In genomic region chr4:142041788-142042187, GRCh38 we compare ENCODE assay signal across 15 cellular contexts.
DNase-seq lines count a peak whose midpoint lies in the region; ATAC-seq and TF ChIP-seq lines count a peak whose summit lies in the region.
"Had no signal": no experiment of that assay in that cellular context is flagged by ENCODE, and none has a peak within 500 bp of the region (broad histone marks: within the 10 kb centered on the region; RNA-seq: fewer than 3 reads in every experiment).

No MANE protein-coding gene starts in this region.

- CTCF ChIA-PET in activated naive CD4-positive, alpha-beta T cell treated with anti-CD3 and anti-CD28 coated beads for 36 hours (lab: Charles Lee) = interaction anchor here (0.6 kb wide), 2 partner anchors 17 to 714 kb away, joined by 3 to 8 read pairs; no protein-coding TSS in a partner anchor
- CTCF ChIA-PET in CD8-positive, alpha-beta T cell (lab: Charles Lee) = no interaction called here

- POLR2A ChIA-PET in CD8-positive, alpha-beta T cell (lab: Charles Lee) = no interaction called here

- H3K36me3 Mint-ChIP-seq in activated naive CD4-positive, alpha-beta T cell treated with anti-CD3 and anti-CD28 coated beads for 36 hours (ENCODE audit: low read depth) = peaks cover 19% of the 10 kb centered on the region
- H3K36me3 Mint-ChIP-seq in CD4-positive, CD25-positive, alpha-beta regulatory T cell = peaks cover 21% of the 10 kb centered on the region
- peaks cover 33% of the 10 kb centered on the region for H3K36me3 Mint-ChIP-seq in CD8-positive, alpha-beta T cell
- peaks cover 13% of the 10 kb centered on the region for H3K36me3 Mint-ChIP-seq in activated naive CD8-positive, alpha-beta T cell treated with anti-CD3 and anti-CD28 coated beads, Interleukin-2, amount 50 U/mL, for 24 hours (ENCODE audit: low read depth)
- H3K36me3 Mint-ChIP-seq in osteocyte (ENCODE audit: unreplicated experiment) = no peaks in the 10 kb centered on the region

- H3K4me3 Mint-ChIP-seq in activated naive CD4-positive, alpha-beta T cell treated with anti-CD3 and anti-CD28 coated beads for 36 hours = no peak overlapping the region
- no peak overlapping the region for H3K4me3 Mint-ChIP-seq in CD4-positive, CD25-positive, alpha-beta regulatory T cell
- no peak overlapping the region for H3K4me3 Mint-ChIP-seq in CD8-positive, alpha-beta T cell
- no peak overlapping the region for H3K4me3 Mint-ChIP-seq in activated naive CD8-positive, alpha-beta T cell treated with anti-CD3 and anti-CD28 coated beads, Interleukin-2, amount 50 U/mL, for 24 hours
- no peak overlapping the region for H3K4me3 Mint-ChIP-seq in osteocyte (ENCODE audit: unreplicated experiment)
- H3K4me3 Mint-ChIP-seq: CD8-positive, alpha-beta memory T cell; HFFc6 had no signal

- H3K9me3 ChIP-seq in CD4-positive, CD25-positive, alpha-beta regulatory T cell (ENCODE audit: control insufficient read depth in 2 of 2, low read length in 2 of 2) = no peaks in the 10 kb centered on the region
- H3K9me3 ChIP-seq in CD8-positive, alpha-beta T cell (ENCODE audit: low read length) = no peaks in the 10 kb centered on the region
- H3K9me3 ChIP-seq: BLaER1 treated with 17β-estradiol and CSF1 and Interleukin-3, amounts not matched to agents 10 nM and 100 nM had no signal

- TF ChIP-seq CTCF in CD8-positive, alpha-beta T cell (IDR thresholded peaks at IDR 0.05) = no peak
- TF ChIP-seq CTCF in osteocyte (IDR thresholded peaks at IDR 0.05) = no peak

- H3K27me3 Mint-ChIP-seq in activated naive CD4-positive, alpha-beta T cell treated with anti-CD3 and anti-CD28 coated beads for 36 hours (ENCODE audit: low read depth) = no peaks in the 10 kb centered on the region
- H3K27me3 Mint-ChIP-seq in CD4-positive, CD25-positive, alpha-beta regulatory T cell = no peaks in the 10 kb centered on the region
- no peaks in the 10 kb centered on the region for H3K27me3 Mint-ChIP-seq in CD8-positive, alpha-beta T cell (ENCODE audit: low read depth)
- H3K27me3 Mint-ChIP-seq in activated naive CD8-positive, alpha-beta T cell treated with anti-CD3 and anti-CD28 coated beads, Interleukin-2, amount 50 U/mL, for 24 hours = no peaks in the 10 kb centered on the region
- H3K27me3 Mint-ChIP-seq in osteocyte (ENCODE audit: unreplicated experiment) = no peaks in the 10 kb centered on the region
- H3K27me3 Mint-ChIP-seq: CD8-positive, alpha-beta memory T cell had no signal

- no peak for ATAC-seq in CD4-positive, CD25-positive, alpha-beta regulatory T cell (ENCODE audit: low read depth in 2 of 2)
- ATAC-seq in CD8-positive, alpha-beta T cell = no peak
- ATAC-seq in activated naive CD8-positive, alpha-beta T cell treated with anti-CD3 and anti-CD28 coated beads, Interleukin-2, amount 50 U/mL, for 24 hours = no peak
- ATAC-seq in GM19463 (IDR thresholded peaks at IDR 0.05; ENCODE audit: unreplicated experiment) = no peak

- intact Hi-C loops in activated naive CD4-positive, alpha-beta T cell treated with anti-CD3 and anti-CD28 coated beads for 36 hours (cut with micrococcal nuclease) = no loop called here
- intact Hi-C loops in CD8-positive, alpha-beta T cell (cut with DNase I, micrococcal nuclease) = no loop called here

- no peak for DNase-seq in activated naive CD4-positive, alpha-beta T cell treated with anti-CD3 and anti-CD28 coated beads for 36 hours
- no peak for DNase-seq in activated naive CD4-positive, alpha-beta T cell (lab: John Stamatoyannopoulos, UW)
- no peak for DNase-seq in CD4-positive, CD25-positive, alpha-beta regulatory T cell
- DNase-seq in CD8-positive, alpha-beta T cell = no peak
- no peak for DNase-seq in activated naive CD8-positive, alpha-beta T cell treated with anti-CD3 and anti-CD28 coated beads, Interleukin-2, amount 50 U/mL, for 24 hours
- no peak for DNase-seq in osteocyte (ENCODE audit: extremely low spot score, unreplicated experiment)
- DNase-seq in T1000 (lab: John Stamatoyannopoulos, UW) = no peak
- DNase-seq: ACHN; CD8-positive, alpha-beta memory T cell; DMS53; GF-D8; HCEC 1CT; HFFc6 had no signal

- peaks cover 5% of the 10 kb centered on the region for H3K36me3 ChIP-seq in CD4-positive, CD25-positive, alpha-beta regulatory T cell (ENCODE audit: control insufficient read depth, insufficient read depth, low read length)
- H3K36me3 ChIP-seq in CD8-positive, alpha-beta T cell (ENCODE audit: insufficient read depth, low read length) = no peaks in the 10 kb centered on the region
- H3K36me3 ChIP-seq: BLaER1 treated with 17β-estradiol and CSF1 and Interleukin-3, amounts not matched to agents 10 nM and 100 nM had no signal

- H3K9me3 Mint-ChIP-seq in activated naive CD4-positive, alpha-beta T cell treated with anti-CD3 and anti-CD28 coated beads for 36 hours = no peaks in the 10 kb centered on the region
- H3K9me3 Mint-ChIP-seq in CD4-positive, CD25-positive, alpha-beta regulatory T cell = no peaks in the 10 kb centered on the region
- no peaks in the 10 kb centered on the region for H3K9me3 Mint-ChIP-seq in CD8-positive, alpha-beta T cell
- no peaks in the 10 kb centered on the region for H3K9me3 Mint-ChIP-seq in activated naive CD8-positive, alpha-beta T cell treated with anti-CD3 and anti-CD28 coated beads, Interleukin-2, amount 50 U/mL, for 24 hours
- H3K9me3 Mint-ChIP-seq in osteocyte (ENCODE audit: unreplicated experiment) = no peaks in the 10 kb centered on the region
- H3K9me3 Mint-ChIP-seq: CD8-positive, alpha-beta memory T cell; HFFc6 had no signal

- H3K27ac Mint-ChIP-seq in activated naive CD4-positive, alpha-beta T cell treated with anti-CD3 and anti-CD28 coated beads for 36 hours = peak overlapping the region; percentile 50
- peak overlapping the region in 2 of 3 donors; percentile 2 to 39 for H3K27ac Mint-ChIP-seq in CD4-positive, CD25-positive, alpha-beta regulatory T cell
- H3K27ac Mint-ChIP-seq in CD8-positive, alpha-beta T cell = peak overlapping the region; percentile 9
- peak overlapping the region; percentile 21 for H3K27ac Mint-ChIP-seq in activated naive CD8-positive, alpha-beta T cell treated with anti-CD3 and anti-CD28 coated beads, Interleukin-2, amount 50 U/mL, for 24 hours
- H3K27ac Mint-ChIP-seq in osteocyte (ENCODE audit: unreplicated experiment) = no peak overlapping the region
- H3K27ac Mint-ChIP-seq: HFFc6 had no signal

- H3K27me3 ChIP-seq in CD4-positive, CD25-positive, alpha-beta regulatory T cell (ENCODE audit: control insufficient read depth, insufficient read depth, low read length) = no peaks in the 10 kb centered on the region
- H3K27me3 ChIP-seq in CD8-positive, alpha-beta T cell (ENCODE audit: insufficient read depth, low read length) = no peaks in the 10 kb centered on the region
- H3K27me3 ChIP-seq: BLaER1 treated with 17β-estradiol and CSF1 and Interleukin-3, amounts not matched to agents 10 nM and 100 nM had no signal

- H3K27ac ChIP-seq in CD4-positive, CD25-positive, alpha-beta regulatory T cell (ENCODE audit: insufficient read depth, low read length, poor library complexity, severe bottlenecking) = no peak overlapping the region
- H3K27ac ChIP-seq in CD8-positive, alpha-beta T cell (ENCODE audit: low read depth, low read length) = no peak overlapping the region
- H3K27ac ChIP-seq: BLaER1 treated with 17β-estradiol and CSF1 and Interleukin-3, amounts not matched to agents 10 nM and 100 nM had no signal

- no peaks in the 10 kb centered on the region for H3K4me1 ChIP-seq in CD4-positive, CD25-positive, alpha-beta regulatory T cell (ENCODE audit: control insufficient read depth, insufficient read depth, low read length, poor library complexity, severe bottlenecking)
- no peaks in the 10 kb centered on the region for H3K4me1 ChIP-seq in CD8-positive, alpha-beta T cell (ENCODE audit: insufficient read depth, low read length)
- H3K4me1 ChIP-seq: BLaER1 treated with 17β-estradiol and CSF1 and Interleukin-3, amounts not matched to agents 10 nM and 100 nM had no signal

- H3K4me1 Mint-ChIP-seq in activated naive CD4-positive, alpha-beta T cell treated with anti-CD3 and anti-CD28 coated beads for 36 hours (ENCODE audit: low read depth) = peaks cover 22% of the 10 kb centered on the region
- H3K4me1 Mint-ChIP-seq in CD4-positive, CD25-positive, alpha-beta regulatory T cell = peaks cover 33 to 51% (median 35%) of the 10 kb centered on the region in 4 donors
- H3K4me1 Mint-ChIP-seq in CD8-positive, alpha-beta T cell (ENCODE audit: low read depth) = peaks cover 25% of the 10 kb centered on the region
- peaks cover 13% of the 10 kb centered on the region for H3K4me1 Mint-ChIP-seq in activated naive CD8-positive, alpha-beta T cell treated with anti-CD3 and anti-CD28 coated beads, Interleukin-2, amount 50 U/mL, for 24 hours
- peaks cover 7% of the 10 kb centered on the region for H3K4me1 Mint-ChIP-seq in osteocyte (ENCODE audit: unreplicated experiment)

- H3K4me3 ChIP-seq in CD4-positive, CD25-positive, alpha-beta regulatory T cell (ENCODE audit: low read depth, low read length) = no peak overlapping the region
- no peak overlapping the region for H3K4me3 ChIP-seq in CD8-positive, alpha-beta T cell (ENCODE audit: low read depth, low read length)
- H3K4me3 ChIP-seq: BLaER1 treated with 17β-estradiol and CSF1 and Interleukin-3, amounts not matched to agents 10 nM and 100 nM had no signal
